Comparison of ENCODE assay signal across 8 cellular contexts in the genomic region with DNA sequence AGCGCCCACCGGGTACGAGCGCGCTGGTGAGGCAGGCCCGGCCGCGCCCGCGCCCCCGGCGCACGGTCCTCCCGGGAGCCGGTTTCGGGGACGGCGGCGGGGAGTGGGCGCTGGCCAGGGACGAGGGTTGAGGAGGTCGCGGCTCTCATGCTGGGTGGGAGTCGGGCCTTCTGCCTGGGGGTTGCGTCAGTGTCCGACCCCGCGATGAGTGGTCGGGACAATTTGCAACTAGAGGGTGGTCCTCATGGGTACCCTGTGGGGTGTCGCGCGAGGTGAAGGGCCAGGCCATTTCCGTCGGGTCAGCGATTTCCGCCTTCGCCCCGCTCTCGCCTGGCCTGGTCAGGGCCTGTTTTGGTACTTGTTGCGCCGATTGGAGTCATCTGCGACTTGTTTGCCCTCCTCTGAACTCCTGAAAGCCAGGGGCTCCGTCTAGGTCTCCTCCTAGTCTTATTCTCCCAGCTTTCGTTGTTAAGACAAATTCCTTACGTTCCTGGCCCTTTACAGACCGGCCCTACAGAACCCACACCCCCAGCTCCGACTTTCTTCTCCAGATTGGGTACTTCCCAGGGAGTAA. TPM values are rescaled to one million over a fixed set of nuclear protein-coding genes. Genes with fewer than 3 reads are reported as not detected.
DNase-seq lines count a peak whose midpoint lies in the region; ATAC-seq and TF ChIP-seq lines count a peak whose summit lies in the region.

No MANE protein-coding gene starts in this region.

- intact Hi-C loops in ascending aorta (cut with DNase I) = loop anchor here (1.0 to 5.0 kb wide), 6 partner anchors 15 to 306 kb away; a partner anchor contains a TSS
- intact Hi-C loops in spleen (cut with DNase I; ENCODE audit: low total_unique reads) = no loop called here

- TF ChIP-seq POLR2A in spleen (IDR thresholded peaks at IDR 0.05) = no peak

- no peak for TF ChIP-seq RAD21 in Ishikawa (IDR thresholded peaks at IDR 0.05; ENCODE audit: low read depth)

- no peaks in the 10 kb centered on the region for H3K27me3 ChIP-seq in ascending aorta
- no peaks in the 10 kb centered on the region for H3K27me3 ChIP-seq in spleen (replicated peaks in 1 of 7)

- 0 to 2% (median 1%) methylated on average over 24 to 47 of the region's 47 CpGs for WGBS in spleen, 5 donors

- TF ChIP-seq CTCF in ascending aorta (IDR thresholded peaks at IDR 0.05) (no peak), spleen (IDR thresholded peaks at IDR 0.05 in 8 of 11, conservative IDR thresholded peaks at IDR 0.05 in 3 of 11) (no peak)

- TF ChIP-seq EP300 in Ishikawa (IDR thresholded peaks at IDR 0.05; ENCODE audit: borderline replicate concordance) = no peak

- DNase-seq in C1 segment of cervical spinal cord (lab: John Stamatoyannopoulos, UW) = peak in 9 of 14 donors; percentile 22 to 60 (median 38)
- DNase-seq in ascending aorta (ENCODE audit: low spot score in 2 of 2) = peak in 1 of 2 donors; percentile 64
- DNase-seq in inferior parietal cortex (ENCODE audit: extremely low spot score) = peak; percentile 13
- DNase-seq in spleen = no peak
- no peak for DNase-seq in H4 (ENCODE audit: low spot score)

- H3K4me3 ChIP-seq in ascending aorta = peak overlapping the region; percentile 72 to 73
- H3K4me3 ChIP-seq in spleen = peak overlapping the region; percentile 60 to 87 (median 72)

- H3K9me3 ChIP-seq in ascending aorta (no peaks in the 10 kb centered on the region), spleen (no peaks in the 10 kb centered on the region)

- no peaks in the 10 kb centered on the region for H3K36me3 ChIP-seq in ascending aorta
- H3K36me3 ChIP-seq in spleen = peaks cover 0 to 11% (median 0%) of the 10 kb centered on the region in 6 donors

- ATAC-seq in GM19324 (IDR thresholded peaks at IDR 0.05; ENCODE audit: low FRiP score, unreplicated experiment) (peak; percentile 16), GM19463 (IDR thresholded peaks at IDR 0.05; ENCODE audit: unreplicated experiment) (no peak)

- H3K4me1 ChIP-seq in ascending aorta = peaks cover 8 to 17% of the 10 kb centered on the region in 2 donors
- peaks cover 27 to 72% (median 58%) of the 10 kb centered on the region in 6 donors for H3K4me1 ChIP-seq in spleen

- H3K27ac ChIP-seq in ascending aorta (peak overlapping the region; percentile 92), spleen (peak overlapping the region; percentile 93 to 99 (median 98))

TF ChIP-seq in Ishikawa, 13 proteins besides CTCF, POLR2A, EP300 and RAD21:
- TF ChIP-seq TEAD4 (IDR thresholded peaks at IDR 0.05) = 0 out of 2 replicates have a peak, but pooled peaks have one; percentile 6
- TF ChIP-seq, protein P1, sequence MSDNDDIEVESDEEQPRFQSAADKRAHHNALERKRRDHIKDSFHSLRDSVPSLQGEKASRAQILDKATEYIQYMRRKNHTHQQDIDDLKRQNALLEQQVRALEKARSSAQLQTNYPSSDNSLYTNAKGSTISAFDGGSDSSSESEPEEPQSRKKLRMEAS (IDR thresholded peaks at IDR 0.05) = no peak
- no peak for TF ChIP-seq EGR1 (IDR thresholded peaks at IDR 0.05)
- TF ChIP-seq ZBTB7A (IDR thresholded peaks at IDR 0.05; ENCODE audit: low read depth) = no peak
- no peak for TF ChIP-seq TCF12 (IDR thresholded peaks at IDR 0.05; ENCODE audit: low read depth)
TF ChIP-seq in Ishikawa: peak in this region for 1.

RNA-seq across cellular contexts. Expression of a gene that starts 14.9 kb away (rescaled TPM):
- total RNA-seq in ascending aorta = 74.6 TPM
- total RNA-seq in spleen = 10 to 100 TPM; 35.0 to 85.9 (median 51.2) TPM
- 10 to 100 TPM; 27.2 to 40.3 (median 33.8) TPM for polyA plus RNA-seq in spleen
- 2.7 and 8.7 TPM in 2 replicates for total RNA-seq in H4 (2014; rRNA removed; shearing (Covaris generic))

RNA-seq across cellular contexts. Expression of a gene that starts 15.1 kb away (rescaled TPM):
- total RNA-seq in ascending aorta (0.21 TPM), spleen (1 to 10 TPM; 2.4 to 4.6 (median 3.7) TPM)
- polyA plus RNA-seq in spleen = 1 to 10 TPM in 2 of 3 donors, under 1 TPM in 1; 0.78 to 1.3 (median 1.2) TPM
- total RNA-seq in H4 (2014; rRNA removed; shearing (Covaris generic)) = 0.90 and 1.1 TPM in 2 replicates

RNA-seq across cellular contexts. Expression of a gene that starts 36.9 kb away (rescaled TPM):
- total RNA-seq in ascending aorta (not detected), spleen (not detected)
- not detected for polyA plus RNA-seq in spleen
- not detected in 2 replicates for total RNA-seq in H4 (2014; rRNA removed; shearing (Covaris generic))

RNA-seq across cellular contexts. Expression of a gene that starts 42.4 kb away (rescaled TPM):
- 72.4 TPM for total RNA-seq in ascending aorta
- 10 to 100 TPM in 6 of 7 donors, 1 to 10 TPM in 1; 9.8 to 19.7 (median 14.9) TPM for total RNA-seq in spleen
- 1 to 10 TPM; 4.0 to 9.2 (median 9.0) TPM for polyA plus RNA-seq in spleen
- 13.4 and 18.3 TPM in 2 replicates for total RNA-seq in H4 (2014; rRNA removed; shearing (Covaris generic))

RNA-seq across cellular contexts. Expression of a gene that starts 57.4 kb away (rescaled TPM):
- total RNA-seq in ascending aorta (16.0 TPM), spleen (10 to 100 TPM in 5 of 7 donors, 1 to 10 TPM in 2; 8.1 to 16.1 (median 12.5) TPM)
- polyA plus RNA-seq in spleen = 1 to 10 TPM; 3.0 to 5.9 (median 5.6) TPM
- total RNA-seq in H4 (2014; rRNA removed; shearing (Covaris generic)) = 9.7 and 11.2 TPM in 2 replicates

Comparison
In these comparisons a context has a peak if more than half of its experiments do, and no peak if none do; other contexts are left out.
1. DNase-seq: peak in C1 segment of cervical spinal cord (9 of 14) and inferior parietal cortex (single experiment); none in spleen (single experiment) and H4 (single experiment).